Comparison of ENCODE assay signal across 8 cellular contexts in genomic region chr22:22748297-22748743, GRCh38.
DNase-seq lines count a peak whose midpoint lies in the region; ATAC-seq and TF ChIP-seq lines count a peak whose summit lies in the region.

No MANE protein-coding gene starts in this region.

- no peaks in the 10 kb centered on the region for H3K27me3 ChIP-seq in GM06990 (replicated peaks; ENCODE audit: control insufficient read depth, insufficient read depth, low read length)
- peaks cover 43% of the 10 kb centered on the region for H3K27me3 ChIP-seq in left ventricle myocardium inferior (ENCODE audit: low read depth)
- H3K27me3 ChIP-seq in gastrocnemius medialis = no peaks in the 10 kb centered on the region

- peak; percentile 62 for ATAC-seq in activated naive CD8-positive, alpha-beta T cell treated with anti-CD3 and anti-CD28 coated beads, Interleukin-2, amount 10 ng/mL, durations not matched to agents 7 days and 5 days (ENCODE audit: low read depth)
- ATAC-seq in gastrocnemius medialis (peak; percentile 77 to 78), GM21360 (IDR thresholded peaks at IDR 0.05; ENCODE audit: unreplicated experiment) (no peak), GM18870 (IDR thresholded peaks at IDR 0.05; ENCODE audit: unreplicated experiment) (no peak)

- H3K4me3 Mint-ChIP-seq in activated naive CD8-positive, alpha-beta T cell treated with anti-CD3 and anti-CD28 coated beads, Interleukin-2, amount 10 ng/mL, durations not matched to agents 7 days and 5 days = no peak overlapping the region

- H3K27ac Mint-ChIP-seq in activated naive CD8-positive, alpha-beta T cell treated with anti-CD3 and anti-CD28 coated beads, Interleukin-2, amount 10 ng/mL, durations not matched to agents 7 days and 5 days = no peak overlapping the region

- H3K4me3 ChIP-seq in GM06990 (replicated peaks; ENCODE audit: low read depth, low read length) = no peak overlapping the region
- no peak overlapping the region for H3K4me3 ChIP-seq in left ventricle myocardium inferior
- no peak overlapping the region for H3K4me3 ChIP-seq in gastrocnemius medialis

- H3K27ac ChIP-seq in left ventricle myocardium inferior (replicated peaks) = no peak overlapping the region
- H3K27ac ChIP-seq in gastrocnemius medialis = no peak overlapping the region

- DNase-seq in AG08395 (ENCODE audit: low spot score) (peak; percentile 51), GM06990 (ENCODE audit: extremely low read depth, insufficient read length) (no peak), NOMO-1 (lab: John Stamatoyannopoulos, UW; ENCODE audit: unreplicated experiment in 2 of 2) (peak; percentile 15 to 46), left ventricle myocardium inferior (no peak), gastrocnemius medialis (peak in 1 of 2 donors; percentile 32)
- DNase-seq in activated naive CD8-positive, alpha-beta T cell treated with anti-CD3 and anti-CD28 coated beads, Interleukin-2, amount 10 ng/mL, durations not matched to agents 7 days and 5 days = no peak

- H3K27me3 Mint-ChIP-seq in activated naive CD8-positive, alpha-beta T cell treated with anti-CD3 and anti-CD28 coated beads, Interleukin-2, amount 10 ng/mL, durations not matched to agents 7 days and 5 days = peaks cover 8% of the 10 kb centered on the region

- H3K36me3 ChIP-seq in GM06990 (ENCODE audit: control insufficient read depth, insufficient read depth, low read length) = no peaks in the 10 kb centered on the region
- H3K36me3 ChIP-seq in left ventricle myocardium inferior = no peaks in the 10 kb centered on the region
- H3K36me3 ChIP-seq in gastrocnemius medialis = no peaks in the 10 kb centered on the region

- no peak for TF ChIP-seq POLR2A in gastrocnemius medialis (IDR thresholded peaks at IDR 0.05)

- H3K9me3 ChIP-seq in left ventricle myocardium inferior (replicated peaks) (no peaks in the 10 kb centered on the region), gastrocnemius medialis (no peaks in the 10 kb centered on the region)

- H3K36me3 Mint-ChIP-seq in activated naive CD8-positive, alpha-beta T cell treated with anti-CD3 and anti-CD28 coated beads, Interleukin-2, amount 10 ng/mL, durations not matched to agents 7 days and 5 days = no peaks in the 10 kb centered on the region

- peaks cover 4% of the 10 kb centered on the region for H3K4me1 Mint-ChIP-seq in activated naive CD8-positive, alpha-beta T cell treated with anti-CD3 and anti-CD28 coated beads, Interleukin-2, amount 10 ng/mL, durations not matched to agents 7 days and 5 days

- TF ChIP-seq CTCF in GM06990 (IDR thresholded peaks at IDR 0.05; ENCODE audit: insufficient read depth, low read length, poor library complexity, severe bottlenecking) (peak; percentile 63), left ventricle myocardium inferior (IDR thresholded peaks at IDR 0.05; ENCODE audit: borderline replicate concordance) (peak; percentile 73), gastrocnemius medialis (IDR thresholded peaks at IDR 0.05 in 4 of 5, conservative IDR thresholded peaks at IDR 0.05 in 1 of 5) (peak in 3 of 5 experiments; percentile 29 to 57 (median 46))

- POLR2A ChIA-PET in activated naive CD8-positive, alpha-beta T cell treated with anti-CD3 and anti-CD28 coated beads, Interleukin-2, amount 10 ng/mL, durations not matched to agents 7 days and 5 days (lab: Charles Lee) = no interaction called here

- intact Hi-C loops in left ventricle myocardium inferior (cut with micrococcal nuclease) = no loop called here
- intact Hi-C loops in gastrocnemius medialis (cut with DNase I; ENCODE audit: low total_unique reads) = no loop called here

- H3K4me1 ChIP-seq in left ventricle myocardium inferior = no peaks in the 10 kb centered on the region
- H3K4me1 ChIP-seq in gastrocnemius medialis = no peaks in the 10 kb centered on the region

- H3K9me3 Mint-ChIP-seq in activated naive CD8-positive, alpha-beta T cell treated with anti-CD3 and anti-CD28 coated beads, Interleukin-2, amount 10 ng/mL, durations not matched to agents 7 days and 5 days = no peaks in the 10 kb centered on the region

- in situ Hi-C loops in gastrocnemius medialis (cut with MboI; ENCODE audit: low sequenced_read_pairs in 4 of 4) = no loop called here

Comparison
In these comparisons a context has a peak if more than half of its experiments do, and no peak if none do; other contexts are left out.
1. DNase-seq: peak in AG08395 (single experiment) and NOMO-1 (2 of 2); none in GM06990 (single experiment), activated naive CD8-positive, alpha-beta T cell treated with anti-CD3 and anti-CD28 coated beads, Interleukin-2, amount 10 ng/mL, durations not matched to agents 7 days and 5 days (single experiment) and left ventricle myocardium inferior (single experiment).
2. ATAC-seq: peak in activated naive CD8-positive, alpha-beta T cell treated with anti-CD3 and anti-CD28 coated beads, Interleukin-2, amount 10 ng/mL, durations not matched to agents 7 days and 5 days (single experiment) and gastrocnemius medialis (2 of 2); none in GM21360 (single experiment) and GM18870 (single experiment).
3. Peak in every context shown above with its lines, with median percentiles within 50 percentile points of each other: CTCF ChIP-seq.